ENCODE assay signal across 1 cellular context in the genomic region with DNA sequence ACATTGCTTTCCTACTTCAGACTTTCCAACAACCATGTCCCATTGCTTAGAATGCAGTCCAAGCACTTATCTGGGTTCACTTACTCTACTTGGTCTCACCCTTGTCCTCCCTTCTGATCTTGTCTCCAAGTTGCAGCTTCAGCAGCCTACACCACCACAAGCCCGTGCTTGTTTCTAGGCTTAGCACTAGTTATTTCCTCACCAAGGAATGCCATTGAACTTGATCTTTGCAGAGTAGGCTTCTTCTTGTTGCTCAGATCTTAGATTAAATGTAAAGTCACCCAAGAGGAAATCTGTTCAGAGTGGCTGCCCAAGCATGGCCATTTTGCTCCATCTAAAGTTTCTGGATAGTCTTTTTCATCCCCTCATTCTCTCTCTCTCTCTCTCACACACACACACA.
TF ChIP-seq lines count a peak whose summit lies in the region.

No MANE protein-coding gene starts in this region.

TF ChIP-seq in A549, 52 proteins besides CTCF, POLR2A, EP300 and RAD21 (continued from another document):
- TF ChIP-seq, protein P1, sequence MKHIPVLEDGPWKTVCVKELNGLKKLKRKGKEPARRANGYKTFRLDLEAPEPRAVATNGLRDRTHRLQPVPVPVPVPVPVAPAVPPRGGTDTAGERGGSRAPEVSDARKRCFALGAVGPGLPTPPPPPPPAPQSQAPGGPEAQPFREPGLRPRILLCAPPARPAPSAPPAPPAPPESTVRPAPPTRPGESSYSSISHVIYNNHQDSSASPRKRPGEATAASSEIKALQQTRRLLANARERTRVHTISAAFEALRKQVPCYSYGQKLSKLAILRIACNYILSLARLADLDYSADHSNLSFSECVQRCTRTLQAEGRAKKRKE (CRISPR knock-in tag; IDR thresholded peaks at IDR 0.05; ENCODE audit: low read depth): no peak
- TF ChIP-seq FOXS1 (CRISPR knock-in tag; IDR thresholded peaks at IDR 0.05): no peak
- TF ChIP-seq, protein P2, sequence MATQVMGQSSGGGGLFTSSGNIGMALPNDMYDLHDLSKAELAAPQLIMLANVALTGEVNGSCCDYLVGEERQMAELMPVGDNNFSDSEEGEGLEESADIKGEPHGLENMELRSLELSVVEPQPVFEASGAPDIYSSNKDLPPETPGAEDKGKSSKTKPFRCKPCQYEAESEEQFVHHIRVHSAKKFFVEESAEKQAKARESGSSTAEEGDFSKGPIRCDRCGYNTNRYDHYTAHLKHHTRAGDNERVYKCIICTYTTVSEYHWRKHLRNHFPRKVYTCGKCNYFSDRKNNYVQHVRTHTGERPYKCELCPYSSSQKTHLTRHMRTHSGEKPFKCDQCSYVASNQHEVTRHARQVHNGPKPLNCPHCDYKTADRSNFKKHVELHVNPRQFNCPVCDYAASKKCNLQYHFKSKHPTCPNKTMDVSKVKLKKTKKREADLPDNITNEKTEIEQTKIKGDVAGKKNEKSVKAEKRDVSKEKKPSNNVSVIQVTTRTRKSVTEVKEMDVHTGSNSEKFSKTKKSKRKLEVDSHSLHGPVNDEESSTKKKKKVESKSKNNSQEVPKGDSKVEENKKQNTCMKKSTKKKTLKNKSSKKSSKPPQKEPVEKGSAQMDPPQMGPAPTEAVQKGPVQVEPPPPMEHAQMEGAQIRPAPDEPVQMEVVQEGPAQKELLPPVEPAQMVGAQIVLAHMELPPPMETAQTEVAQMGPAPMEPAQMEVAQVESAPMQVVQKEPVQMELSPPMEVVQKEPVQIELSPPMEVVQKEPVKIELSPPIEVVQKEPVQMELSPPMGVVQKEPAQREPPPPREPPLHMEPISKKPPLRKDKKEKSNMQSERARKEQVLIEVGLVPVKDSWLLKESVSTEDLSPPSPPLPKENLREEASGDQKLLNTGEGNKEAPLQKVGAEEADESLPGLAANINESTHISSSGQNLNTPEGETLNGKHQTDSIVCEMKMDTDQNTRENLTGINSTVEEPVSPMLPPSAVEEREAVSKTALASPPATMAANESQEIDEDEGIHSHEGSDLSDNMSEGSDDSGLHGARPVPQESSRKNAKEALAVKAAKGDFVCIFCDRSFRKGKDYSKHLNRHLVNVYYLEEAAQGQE (IDR thresholded peaks at IDR 0.05): no peak
